ENCODE assay signal across 10 cellular contexts in the genomic region with DNA sequence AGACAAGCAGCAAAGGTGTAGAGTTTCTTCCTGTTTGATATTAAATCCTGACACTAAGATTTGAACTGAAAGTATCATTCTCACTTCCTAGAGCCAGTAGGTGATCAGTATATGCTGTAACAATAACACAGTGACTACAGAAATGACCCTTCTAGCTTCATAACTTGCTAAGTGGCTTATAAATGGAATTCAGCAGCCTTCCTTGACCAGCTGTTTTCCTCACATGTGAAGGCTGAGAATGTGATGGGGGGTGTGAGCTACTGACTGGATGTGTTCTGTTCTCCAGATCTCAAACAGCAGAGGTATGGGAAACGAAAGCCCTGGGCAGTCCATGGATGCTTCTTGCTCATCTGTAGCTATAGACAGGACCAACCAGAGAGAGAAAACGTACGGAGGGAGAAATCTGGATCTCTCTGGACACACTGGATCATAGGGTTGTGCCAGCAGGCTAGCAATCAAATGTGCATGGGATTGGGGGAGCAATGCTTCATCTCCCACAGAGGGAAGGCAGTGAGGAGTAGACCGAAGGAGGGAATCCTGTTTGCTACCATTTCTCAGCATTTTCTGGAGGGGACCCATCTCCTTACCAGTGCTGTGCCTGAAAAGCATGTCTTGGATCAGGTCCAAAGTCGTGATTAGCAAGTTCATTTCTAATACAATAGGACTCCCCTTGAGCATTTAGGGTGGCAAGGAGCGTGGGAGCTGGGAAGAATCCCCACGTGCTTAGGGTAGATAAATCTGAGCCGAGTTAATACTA. TPM values are rescaled to one million over a fixed set of nuclear protein-coding genes. Genes with fewer than 3 reads are reported as not detected.
A peak's percentile ranks its signal among the peaks of the same experiment; 100 is the strongest.
DNase-seq lines count a peak whose midpoint lies in the region; ATAC-seq lines count a peak whose summit lies in the region.
"Had no signal": no experiment of that assay in that cellular context is flagged by ENCODE, and none has a peak within 500 bp of the region (broad histone marks: within the 10 kb centered on the region; RNA-seq: fewer than 3 reads in every experiment).

No MANE protein-coding gene starts in this region.

- peak overlapping the region; percentile 82 for H3K27ac Mint-ChIP-seq in stimulated activated memory B cell treated with anti-CD40 and anti-IgM and Interleukin-4, amounts not matched to agents 10 μg/mL and 1 μg/mL and 100 μg/mL, for 72 hours

- H3K4me1 Mint-ChIP-seq in activated T-cell treated with anti-CD3 and anti-CD28 coated beads, Interleukin-2, amount 50 U/mL, for 4 hours (ENCODE audit: low read depth) = peaks cover 92% of the 10 kb centered on the region
- H3K4me1 Mint-ChIP-seq in stimulated activated memory B cell treated with anti-CD40 and anti-IgM and Interleukin-4, amounts not matched to agents 10 μg/mL and 1 μg/mL and 100 μg/mL, for 72 hours = peaks cover 84% of the 10 kb centered on the region

- peak overlapping the region; percentile 19 for H3K4me3 Mint-ChIP-seq in activated T-cell treated with anti-CD3 and anti-CD28 coated beads, Interleukin-2, amount 50 U/mL, for 4 hours
- H3K4me3 Mint-ChIP-seq in stimulated activated memory B cell treated with anti-CD40 and anti-IgM and Interleukin-4, amounts not matched to agents 10 μg/mL and 1 μg/mL and 100 μg/mL, for 72 hours = peak overlapping the region; percentile 18

- no peaks in the 10 kb centered on the region for H3K9me3 Mint-ChIP-seq in activated T-cell treated with anti-CD3 and anti-CD28 coated beads, Interleukin-2, amount 50 U/mL, for 4 hours
- no peaks in the 10 kb centered on the region for H3K9me3 Mint-ChIP-seq in stimulated activated memory B cell treated with anti-CD40 and anti-IgM and Interleukin-4, amounts not matched to agents 10 μg/mL and 1 μg/mL and 100 μg/mL, for 72 hours

- peak; percentile 2 to 5 for ATAC-seq in activated T-cell treated with anti-CD3 and anti-CD28 coated beads, Interleukin-2, amount 50 U/mL, for 4 hours
- ATAC-seq in HG02571 (IDR thresholded peaks at IDR 0.05; ENCODE audit: unreplicated experiment) (peak; percentile 48), HG03571 (IDR thresholded peaks at IDR 0.05; ENCODE audit: unreplicated experiment) (peak; percentile 67)
- peak; percentile 60 for ATAC-seq in stimulated activated memory B cell treated with anti-CD40 and anti-IgM and Interleukin-4, amounts not matched to agents 10 μg/mL and 1 μg/mL and 100 μg/mL, for 72 hours
- ATAC-seq: right cardiac atrium had no signal

- H3K36me3 Mint-ChIP-seq in activated T-cell treated with anti-CD3 and anti-CD28 coated beads, Interleukin-2, amount 50 U/mL, for 4 hours (ENCODE audit: insufficient read depth) = peaks cover 54% of the 10 kb centered on the region
- H3K36me3 Mint-ChIP-seq in stimulated activated memory B cell treated with anti-CD40 and anti-IgM and Interleukin-4, amounts not matched to agents 10 μg/mL and 1 μg/mL and 100 μg/mL, for 72 hours = peaks cover 44% of the 10 kb centered on the region

- no peak overlapping the region for H3K27ac ChIP-seq in caudate nucleus (ENCODE audit: low read depth, low read length)

- H3K27me3 Mint-ChIP-seq in activated T-cell treated with anti-CD3 and anti-CD28 coated beads, Interleukin-2, amount 50 U/mL, for 4 hours (ENCODE audit: low read depth) = no peaks in the 10 kb centered on the region
- H3K27me3 Mint-ChIP-seq in stimulated activated memory B cell treated with anti-CD40 and anti-IgM and Interleukin-4, amounts not matched to agents 10 μg/mL and 1 μg/mL and 100 μg/mL, for 72 hours = no peaks in the 10 kb centered on the region

- DNase-seq in activated T-cell treated with anti-CD3 and anti-CD28 coated beads, Interleukin-2, amount 50 U/mL, for 4 hours = no peak
- DNase-seq in activated T-cell treated with anti-CD3 and anti-CD28 coated beads, Interleukin-2, amount 50 U/mL, for 48 hours = no peak
- DNase-seq in NCI-H146 treated with DMSO at 0.1 percent for 48 hours (lab: John Stamatoyannopoulos, UW; ENCODE audit: unreplicated experiment) = no peak
- DNase-seq in SIG-M5 (lab: John Stamatoyannopoulos, UW) = no peak
- no peak for DNase-seq in caudate nucleus (lab: John Stamatoyannopoulos, UW)
- DNase-seq: NCI-H2081, right cardiac atrium had no signal

RNA-seq across cellular contexts. Expression of gene TNFAIP8, which starts 39.4 kb away (rescaled TPM):
- total RNA-seq in activated T-cell treated with anti-CD3 and anti-CD28 coated beads, Interleukin-2, amount 50 U/mL, for 4 hours = 100 to 1,000 TPM; 275 to 314 (median 282) TPM

RNA-seq across cellular contexts. Expression of gene HSD17B4, which starts 57.0 kb away (rescaled TPM):
- 10 to 100 TPM; 59.7 to 74.4 (median 69.7) TPM for total RNA-seq in activated T-cell treated with anti-CD3 and anti-CD28 coated beads, Interleukin-2, amount 50 U/mL, for 4 hours

Comparison
In these comparisons a context has a peak if more than half of its experiments do, and no peak if none do; other contexts are left out.
1. ATAC-seq: peak in every context shown above with its lines; median percentile 67 in HG03571; 60 in stimulated activated memory B cell treated with anti-CD40 and anti-IgM and Interleukin-4, amounts not matched to agents 10 μg/mL and 1 μg/mL and 100 μg/mL, for 72 hours; 48 in HG02571; 4 in activated T-cell treated with anti-CD3 and anti-CD28 coated beads, Interleukin-2, amount 50 U/mL, for 4 hours.